In the genomic region with DNA sequence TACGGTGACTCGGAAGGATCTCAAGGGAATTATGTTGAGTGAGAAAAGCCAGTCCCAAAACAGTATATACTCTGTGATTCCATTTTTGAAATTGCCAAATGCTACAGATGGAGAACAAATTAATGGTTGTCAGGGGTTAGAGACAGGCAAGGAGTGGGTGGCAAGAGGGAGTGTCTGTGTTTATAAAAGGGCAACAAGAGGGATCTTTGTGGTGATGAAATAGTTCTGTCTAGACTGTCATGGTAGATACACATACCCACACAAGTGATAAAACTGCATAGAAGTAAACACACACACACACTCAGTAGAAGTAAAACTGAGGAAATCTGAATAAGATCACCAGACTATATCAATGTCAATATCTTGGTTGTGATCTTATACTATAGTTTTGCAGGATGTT, we compare ENCODE assay signal across 16 cellular contexts.
DNase-seq lines count a peak whose midpoint lies in the region; ATAC-seq, FAIRE-seq and TF ChIP-seq lines count a peak whose summit lies in the region.
"Had no signal": no experiment of that assay in that cellular context is flagged by ENCODE, and none has a peak within 500 bp of the region (broad histone marks: within the 10 kb centered on the region; RNA-seq: fewer than 3 reads in every experiment).

No MANE protein-coding gene starts in this region.

- H3K23me2 ChIP-seq in H9 (ENCODE audit: insufficient read length, low read depth, low read length, poor library complexity, severe bottlenecking), result no peaks in the 10 kb centered on the region

- no peaks in the 10 kb centered on the region for H3K9me3 ChIP-seq in H9 (ENCODE audit: control insufficient read depth, low read depth, low read length)
- H3K9me3 ChIP-seq in astrocyte (ENCODE audit: insufficient read depth, low read depth, low read length), result no peaks in the 10 kb centered on the region
- no peaks in the 10 kb centered on the region for H3K9me3 ChIP-seq in smooth muscle cell (replicated peaks; ENCODE audit: low read depth)

- no peak overlapping the region for H3K56ac ChIP-seq in H9 (ENCODE audit: insufficient read length, low read depth, low read length)

- H3K18ac ChIP-seq in H9 (ENCODE audit: insufficient read length, low read depth, low read length), result no peak overlapping the region

- H2BK15ac ChIP-seq in H9 (ENCODE audit: low read depth, low read length), result no peak overlapping the region

- no peaks in the 10 kb centered on the region for H3F3A ChIP-seq in smooth muscle cell (ENCODE audit: low read depth)

- no peak overlapping the region for H4K5ac ChIP-seq in H9 (ENCODE audit: insufficient read length, low read depth, low read length)

- H3K27ac ChIP-seq in H9 (ENCODE audit: insufficient read length, low read depth, low read length), result no peak overlapping the region
- no peak overlapping the region for H3K27ac ChIP-seq in astrocyte (ENCODE audit: low read depth, low read length)
- peak overlapping the region; percentile 69 for H3K27ac ChIP-seq in smooth muscle cell (ENCODE audit: low read depth)
- H3K27ac ChIP-seq: GM23248 had no signal

- H3K4me2 ChIP-seq in H9 (ENCODE audit: insufficient read depth, insufficient read length, low read length), result no peak overlapping the region
- H3K4me2 ChIP-seq in astrocyte (ENCODE audit: low read length), result no peak overlapping the region
- H3K4me2 ChIP-seq in smooth muscle cell, result no peak overlapping the region

- H2AK5ac ChIP-seq in H9 (ENCODE audit: insufficient read length, low read length), result no peak overlapping the region

- no peak overlapping the region for H3K23ac ChIP-seq in H9 (ENCODE audit: insufficient read length, low read depth, low read length)

- no peak overlapping the region for H2BK120ac ChIP-seq in H9 (ENCODE audit: low read depth, low read length, poor library complexity, severe bottlenecking)

- no peaks in the 10 kb centered on the region; the same call in 1 of the 2 replicates for H3K27me3 Mint-ChIP-seq in H9 (ENCODE audit: low read depth)
- no peaks in the 10 kb centered on the region for H3K27me3 Mint-ChIP-seq in astrocyte (ENCODE audit: low read depth, unreplicated experiment)
- H3K27me3 Mint-ChIP-seq in WTC11 (ENCODE audit: low read depth), result no peaks in the 10 kb centered on the region
- H3K27me3 Mint-ChIP-seq: IgD-negative memory B cell had no signal

- H3K79me1 ChIP-seq in H9 (ENCODE audit: insufficient read depth, low read depth, low read length, poor library complexity, severe bottlenecking), result no peaks in the 10 kb centered on the region

- peaks cover 10 to 14% (median 10%) of the 10 kb centered on the region in 3 experiments; a peak in 6 of 7 replicates for H3K36me3 Mint-ChIP-seq in H9 (ENCODE audit: insufficient read depth in 1 of 3, low read depth in 3 of 3)
- H3K36me3 Mint-ChIP-seq in astrocyte (ENCODE audit: low read depth, unreplicated experiment), result peaks cover 2% of the 10 kb centered on the region
- peaks cover 8% of the 10 kb centered on the region; the same call in 1 of the 2 replicates for H3K36me3 Mint-ChIP-seq in WTC11

- no peak overlapping the region for H2BK5ac ChIP-seq in H9 (ENCODE audit: insufficient read length, low read length)

- no peaks in the 10 kb centered on the region for H3K27me3 ChIP-seq in H9 (ENCODE audit: insufficient read depth, low read length)
- no peaks in the 10 kb centered on the region for H3K27me3 ChIP-seq in astrocyte (ENCODE audit: insufficient read depth, low read length)
- no peaks in the 10 kb centered on the region for H3K27me3 ChIP-seq in smooth muscle cell (ENCODE audit: low read depth)

- H3T11ph ChIP-seq in H9 (ENCODE audit: low read length), result peak overlapping the region; percentile 76

- CTCF ChIA-PET in WTC11 (lab: Charles Lee), result no interaction called here

- H3K9me3 Mint-ChIP-seq in H9 (peaks cover 44 to 71% of the 10 kb centered on the region in 2 experiments), astrocyte (ENCODE audit: unreplicated experiment) (no peaks in the 10 kb centered on the region), WTC11 (no peaks in the 10 kb centered on the region)
- H3K9me3 Mint-ChIP-seq: CD8-positive, alpha-beta T cell had no signal

- TF ChIP-seq CTCF in H9 (conservative IDR thresholded peaks at IDR 0.05) (no peak), astrocyte (IDR thresholded peaks at IDR 0.05; ENCODE audit: insufficient read depth, low read depth, low read length) (no peak), smooth muscle cell (IDR thresholded peaks at IDR 0.05; ENCODE audit: borderline replicate concordance, insufficient read depth, poor library complexity, severe bottlenecking) (no peak), WTC11 (IDR thresholded peaks at IDR 0.05) (no peak)

- no peak for DNase-seq in H9
- DNase-seq in astrocyte (ENCODE audit: low read depth), result peak; percentile 7
- DNase-seq in iris pigment epithelial cell (ENCODE audit: low read depth), result peak; percentile 42
- DNase-seq in smooth muscle cell (lab: John Stamatoyannopoulos, UW; ENCODE audit: unreplicated experiment), result no peak
- no peak for DNase-seq in amygdala (lab: John Stamatoyannopoulos, UW)
- DNase-seq in WTC11 (ENCODE audit: low spot score), result no peak
- DNase-seq in hippocampal formation (lab: John Stamatoyannopoulos, UW), result no peak
- no peak for DNase-seq in medulla oblongata (ENCODE audit: extremely low spot score)
- DNase-seq: CD8-positive, alpha-beta T cell; DMS53; GF-D8; GM23248 had no signal

- H3K4me3 ChIP-seq in astrocyte (ENCODE audit: insufficient read depth, low read depth, low read length), result no peak overlapping the region
- H3K4me3 ChIP-seq in smooth muscle cell, result no peak overlapping the region
- H3K4me3 ChIP-seq: GM23248 had no signal

- H4K8ac ChIP-seq in H9 (replicated peaks; ENCODE audit: insufficient read length, low read depth, low read length), result no peak overlapping the region

- no CpG with 5 or more reads among the region's 2 CpGs for WGBS in H9 (ENCODE audit: extremely low coverage, insufficient read length, low lambda C conversion rate)
- 82% methylated on average over 2 of the region's 2 CpGs for WGBS in smooth muscle cell (ENCODE audit: low lambda C conversion rate)

- H3K4me1 ChIP-seq in H9 (ENCODE audit: insufficient read depth, low read length) (no peaks in the 10 kb centered on the region), astrocyte (ENCODE audit: insufficient read depth, low read length) (no peaks in the 10 kb centered on the region), smooth muscle cell (ENCODE audit: low read depth) (no peaks in the 10 kb centered on the region)

- POLR2A ChIA-PET in WTC11 (lab: Charles Lee), result no interaction called here

- H3K27ac Mint-ChIP-seq in H9 (no peak overlapping the region), astrocyte (ENCODE audit: unreplicated experiment) (no peak overlapping the region), WTC11 (no peak overlapping the region)
- H3K27ac Mint-ChIP-seq: CD14-positive monocyte; CD8-positive, alpha-beta T cell; IgD-negative memory B cell had no signal

- H2BK20ac ChIP-seq in H9 (ENCODE audit: low read depth, low read length, poor library complexity, severe bottlenecking), result no peak overlapping the region

- H4K20me1 ChIP-seq in H9 (ENCODE audit: control insufficient read depth, insufficient read depth, insufficient read length) (no peaks in the 10 kb centered on the region), astrocyte (ENCODE audit: insufficient read depth, low read length) (no peaks in the 10 kb centered on the region), smooth muscle cell (ENCODE audit: low read depth) (no peaks in the 10 kb centered on the region)

- H2AFZ ChIP-seq in H9 (ENCODE audit: low read length) (no peak overlapping the region), astrocyte (ENCODE audit: low read depth, low read length) (no peak overlapping the region), smooth muscle cell (ENCODE audit: low read depth) (no peak overlapping the region)
- H2AFZ ChIP-seq: GM23248 had no signal

- H2BK12ac ChIP-seq in H9 (ENCODE audit: insufficient read length, low read depth, low read length), result no peak overlapping the region

- no peak overlapping the region for H3K9ac ChIP-seq in H9 (ENCODE audit: extremely low read depth, insufficient read length, low read length)
- no peak overlapping the region for H3K9ac ChIP-seq in astrocyte (ENCODE audit: low read length)
- H3K9ac ChIP-seq in smooth muscle cell (ENCODE audit: low read depth), result no peak overlapping the region
- H3K9ac ChIP-seq: GM23248 had no signal

- H4K91ac ChIP-seq in H9 (ENCODE audit: insufficient read length, low read depth, low read length), result no peak overlapping the region

- H3K4me3 Mint-ChIP-seq in H9, result no peak overlapping the region
- H3K4me3 Mint-ChIP-seq in astrocyte (ENCODE audit: unreplicated experiment), result no peak overlapping the region
- no peak overlapping the region for H3K4me3 Mint-ChIP-seq in WTC11
- H3K4me3 Mint-ChIP-seq: CD14-positive monocyte; CD8-positive, alpha-beta T cell; IgD-negative memory B cell had no signal

- H3K36me3 ChIP-seq in astrocyte (ENCODE audit: insufficient read depth, low read length), result no peaks in the 10 kb centered on the region
- no peaks in the 10 kb centered on the region for H3K36me3 ChIP-seq in smooth muscle cell (ENCODE audit: low read depth)

- H3K4ac ChIP-seq in H9 (ENCODE audit: low read depth, low read length), result no peak overlapping the region

- FAIRE-seq in astrocyte (lab: Jason Lieb, UNC), result no peak
- FAIRE-seq: GM18507, H54 had no signal

- no peak for ATAC-seq in WTC11
- ATAC-seq: CD8-positive, alpha-beta T cell had no signal

- H3K4me1 Mint-ChIP-seq in H9 (no peaks in the 10 kb centered on the region), astrocyte (ENCODE audit: low read depth, unreplicated experiment) (peaks cover 4% of the 10 kb centered on the region), WTC11 (no peaks in the 10 kb centered on the region)
- H3K4me1 Mint-ChIP-seq: CD14-positive monocyte had no signal

- H3K14ac ChIP-seq in H9 (ENCODE audit: insufficient read depth, low read length), result no peak overlapping the region

- no peaks in the 10 kb centered on the region; the same call in 1 of the 2 replicates for H3K79me2 ChIP-seq in H9 (ENCODE audit: insufficient read depth, low read length)
- no peaks in the 10 kb centered on the region for H3K79me2 ChIP-seq in astrocyte (ENCODE audit: insufficient read depth, low read length)
- no peaks in the 10 kb centered on the region for H3K79me2 ChIP-seq in smooth muscle cell (ENCODE audit: low read depth)

Comparison
In these comparisons a context has a peak if more than half of its experiments do, and no peak if none do; other contexts are left out.
1. DNase-seq: peak in astrocyte (single experiment) and iris pigment epithelial cell (single experiment); none in H9 (single experiment), smooth muscle cell (single experiment), amygdala (0 of 56), WTC11 (single experiment), hippocampal formation (0 of 2) and medulla oblongata (single experiment).